ENCODE assay signal across 14 cellular contexts in the genomic region with DNA sequence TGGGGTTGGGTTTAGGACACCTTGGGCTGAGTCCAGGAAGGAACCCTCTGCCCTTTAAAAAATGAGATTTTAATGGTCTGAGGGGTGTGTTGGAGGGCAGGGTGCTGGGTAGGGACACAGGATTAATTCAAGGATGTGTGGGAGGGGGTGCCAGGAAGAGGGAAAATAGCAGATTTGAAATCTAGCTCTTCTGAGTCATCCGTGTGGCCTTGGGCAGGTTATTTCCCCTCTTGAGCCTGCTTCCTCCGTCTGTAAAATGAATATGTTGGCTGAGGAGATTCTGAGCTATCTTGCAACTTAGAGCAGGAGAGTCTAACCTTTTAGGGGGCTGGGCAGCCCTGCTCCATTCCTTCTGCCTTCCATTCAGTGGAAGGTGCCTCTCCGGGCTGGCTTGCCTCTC. TPM values are rescaled to one million over a fixed set of nuclear protein-coding genes. Genes with fewer than 3 reads are reported as not detected.
DNase-seq lines count a peak whose midpoint lies in the region; ATAC-seq and TF ChIP-seq lines count a peak whose summit lies in the region.
"Had no signal": no experiment of that assay in that cellular context is flagged by ENCODE, and none has a peak within 500 bp of the region (broad histone marks: within the 10 kb centered on the region; RNA-seq: fewer than 3 reads in every experiment).

No MANE protein-coding gene starts in this region.

- in situ Hi-C loops in GM13976 (cut with MboI; ENCODE audit: low sequenced_read_pairs, unreplicated experiment) = loop anchor here (10.0 kb wide), 1 partner anchor 185 kb away; no protein-coding TSS in a partner anchor

- peaks cover 17% of the 10 kb centered on the region for H3K27me3 Mint-ChIP-seq in activated T-cell treated with anti-CD3 and anti-CD28 coated beads, Interleukin-2, amount 50 U/mL, for 72 hours (ENCODE audit: low read depth)

- H3K27ac ChIP-seq in skin epidermis = peak overlapping the region in 19 of 21 experiments; percentile 18 to 88 (median 52)

- ATAC-seq in activated T-cell treated with anti-CD3 and anti-CD28 coated beads, Interleukin-2, amount 50 U/mL, for 72 hours (replicated peaks in 1 of 2) = peak in 1 of 2 donors; percentile 15
- ATAC-seq: natural killer cell treated with Interleukin-12 subunit alpha and Interleukin-12 subunit beta and Interleukin-15 and Interleukin-18, amount 100 ng/mL, for 72 hours had no signal

- no peaks in the 10 kb centered on the region for H3K9me3 Mint-ChIP-seq in activated T-cell treated with anti-CD3 and anti-CD28 coated beads, Interleukin-2, amount 50 U/mL, for 72 hours
- H3K9me3 Mint-ChIP-seq: central memory CD8-positive, alpha-beta T cell; natural killer cell treated with Interleukin-12 subunit alpha and Interleukin-12 subunit beta and Interleukin-15 and Interleukin-18, amount 100 ng/mL, for 72 hours had no signal

- no peak for TF ChIP-seq CTCF in GM13976 (IDR thresholded peaks at IDR 0.05; ENCODE audit: borderline replicate concordance, control extremely low read depth, extremely low read depth, insufficient read depth, missing control alignments)

- H3K4me3 ChIP-seq in skin epidermis = no peak overlapping the region

- peak overlapping the region; percentile 49 to 51 for H3K4me3 Mint-ChIP-seq in activated T-cell treated with anti-CD3 and anti-CD28 coated beads, Interleukin-2, amount 50 U/mL, for 72 hours
- H3K4me3 Mint-ChIP-seq: central memory CD8-positive, alpha-beta T cell; natural killer cell treated with Interleukin-12 subunit alpha and Interleukin-12 subunit beta and Interleukin-15 and Interleukin-18, amount 100 ng/mL, for 72 hours had no signal

- H3K4me1 Mint-ChIP-seq in activated T-cell treated with anti-CD3 and anti-CD28 coated beads, Interleukin-2, amount 50 U/mL, for 72 hours (ENCODE audit: low read depth) = peaks cover 43% of the 10 kb centered on the region

- peak in 1 of 2 donors; percentile 8 for DNase-seq in activated T-cell treated with anti-CD3 and anti-CD28 coated beads, Interleukin-2, amount 50 U/mL, for 72 hours
- DNase-seq in activated T-cell treated with anti-CD3 and anti-CD28 coated beads, Interleukin-2, amount 50 U/mL, for 1 hour = no peak
- peak; percentile 19 for DNase-seq in SKM-1 (lab: John Stamatoyannopoulos, UW; ENCODE audit: unreplicated experiment)
- DNase-seq in glomerular visceral epithelial cell (ENCODE audit: extremely low spot score) = peak; percentile 6
- no peak for DNase-seq in germinal center (ENCODE audit: low spot score)
- DNase-seq in activated effector memory CD4-positive, alpha-beta T cell treated with anti-CD3 and anti-CD28 coated beads, Interleukin-2, amount 50 U/mL, for 16 hours = no peak
- no peak for DNase-seq in GM13976 (ENCODE audit: low spot score)
- DNase-seq: activated CD4-positive, alpha-beta T cell treated with anti-CD3 and anti-CD28 coated beads for 4 hours; activated effector memory CD4-positive, alpha-beta T cell treated with Interleukin-2 at 50 U/mL for 16 hours; GOT3 had no signal

- peaks cover 0 to 2% of the 10 kb centered on the region in 2 donors for H3K36me3 Mint-ChIP-seq in activated T-cell treated with anti-CD3 and anti-CD28 coated beads, Interleukin-2, amount 50 U/mL, for 72 hours (ENCODE audit: insufficient read depth in 2 of 2)
- H3K36me3 Mint-ChIP-seq: natural killer cell treated with Interleukin-12 subunit alpha and Interleukin-12 subunit beta and Interleukin-15 and Interleukin-18, amount 100 ng/mL, for 72 hours had no signal

- H3K27ac Mint-ChIP-seq in activated T-cell treated with anti-CD3 and anti-CD28 coated beads, Interleukin-2, amount 50 U/mL, for 72 hours = no peak overlapping the region
- H3K27ac Mint-ChIP-seq: natural killer cell treated with Interleukin-12 subunit alpha and Interleukin-12 subunit beta and Interleukin-15 and Interleukin-18, amount 100 ng/mL, for 72 hours had no signal

RNA-seq across cellular contexts. Expression of gene TSPAN18, which starts 3.0 kb away (rescaled TPM):
- 1 to 10 TPM; 1.3 to 1.8 TPM for total RNA-seq in activated T-cell treated with anti-CD3 and anti-CD28 coated beads, Interleukin-2, amount 50 U/mL, for 72 hours
- total RNA-seq: fibroblast of lung had no signal

Comparison
In these comparisons a context has a peak if more than half of its experiments do, and no peak if none do; other contexts are left out.
1. DNase-seq: peak in SKM-1 (single experiment) and glomerular visceral epithelial cell (single experiment); none in activated T-cell treated with anti-CD3 and anti-CD28 coated beads, Interleukin-2, amount 50 U/mL, for 1 hour (single experiment), germinal center (single experiment), activated effector memory CD4-positive, alpha-beta T cell treated with anti-CD3 and anti-CD28 coated beads, Interleukin-2, amount 50 U/mL, for 16 hours (single experiment) and GM13976 (single experiment).